8 cellular contexts compared by ENCODE assay signal in genomic region chr9:76996700-76997099, GRCh38. TPM values are rescaled to one million over a fixed set of nuclear protein-coding genes. Genes with fewer than 3 reads are reported as not detected.
DNase-seq lines count a peak whose midpoint lies in the region; ATAC-seq and TF ChIP-seq lines count a peak whose summit lies in the region.

No MANE protein-coding gene starts in this region.

- intact Hi-C loops in dorsolateral prefrontal cortex (cut with DNase I): loop anchor here in 1 of 2 donors (5.0 to 10.0 kb wide), 4 partner anchors 158 to 602 kb away; partner anchors contain the start of gene RFK

- H3K27ac ChIP-seq in dorsolateral prefrontal cortex: no peak overlapping the region

- DNase-seq in NB4 (ENCODE audit: low read depth) (peak; percentile 39), dorsolateral prefrontal cortex (peak in 8 of 10 donors; percentile 40 to 65 (median 55)), myocyte (ENCODE audit: low read depth) (peak; percentile 53)
- DNase-seq in stimulated activated CD4-positive, alpha-beta T cell treated with anti-CD3 and anti-CD28 coated beads, Interleukin-4, amount 100 ng/mL, for 24 hours: no peak

- ATAC-seq in GM21526 (IDR thresholded peaks at IDR 0.05; ENCODE audit: low FRiP score, unreplicated experiment) (no peak), GM18873 (IDR thresholded peaks at IDR 0.05; ENCODE audit: low FRiP score, unreplicated experiment) (no peak), HG03045 (IDR thresholded peaks at IDR 0.05; ENCODE audit: unreplicated experiment) (no peak)

- peak; percentile 52 for TF ChIP-seq CTCF in GM12872 (IDR thresholded peaks at IDR 0.05; ENCODE audit: insufficient read depth, low read depth, low read length)
- peak; percentile 65 for TF ChIP-seq CTCF in NB4 (IDR thresholded peaks at IDR 0.05; ENCODE audit: low read depth, low read length)
- peak in 55 of 56 donors; percentile 20 to 74 (median 54) for TF ChIP-seq CTCF in dorsolateral prefrontal cortex (IDR thresholded peaks at IDR 0.05 in 54 of 56, conservative IDR thresholded peaks at IDR 0.05 in 2 of 56; ENCODE audit: low read depth in 1 of 56, partially characterized antibody in 56 of 56)

- no peaks in the 10 kb centered on the region for H3K27me3 ChIP-seq in dorsolateral prefrontal cortex

- no peak for TF ChIP-seq POLR2A in NB4 (IDR thresholded peaks at IDR 0.05; ENCODE audit: extremely low read depth, insufficient read length)

- H3K4me3 ChIP-seq in NB4 (ENCODE audit: low read depth, low read length) (no peak overlapping the region), dorsolateral prefrontal cortex (no peak overlapping the region)

RNA-seq across cellular contexts. Expression of gene FOXB2, which starts 22.8 kb away (rescaled TPM):
- total RNA-seq in dorsolateral prefrontal cortex (under 1 TPM in 2 of 120 experiments, not detected in 118; 0.30 to 0.47 TPM), myocyte (not detected in 2 replicates)
- not detected for polyA plus RNA-seq in myocyte (2012)
